ENCODE assay signal across 11 cellular contexts in the genomic region with DNA sequence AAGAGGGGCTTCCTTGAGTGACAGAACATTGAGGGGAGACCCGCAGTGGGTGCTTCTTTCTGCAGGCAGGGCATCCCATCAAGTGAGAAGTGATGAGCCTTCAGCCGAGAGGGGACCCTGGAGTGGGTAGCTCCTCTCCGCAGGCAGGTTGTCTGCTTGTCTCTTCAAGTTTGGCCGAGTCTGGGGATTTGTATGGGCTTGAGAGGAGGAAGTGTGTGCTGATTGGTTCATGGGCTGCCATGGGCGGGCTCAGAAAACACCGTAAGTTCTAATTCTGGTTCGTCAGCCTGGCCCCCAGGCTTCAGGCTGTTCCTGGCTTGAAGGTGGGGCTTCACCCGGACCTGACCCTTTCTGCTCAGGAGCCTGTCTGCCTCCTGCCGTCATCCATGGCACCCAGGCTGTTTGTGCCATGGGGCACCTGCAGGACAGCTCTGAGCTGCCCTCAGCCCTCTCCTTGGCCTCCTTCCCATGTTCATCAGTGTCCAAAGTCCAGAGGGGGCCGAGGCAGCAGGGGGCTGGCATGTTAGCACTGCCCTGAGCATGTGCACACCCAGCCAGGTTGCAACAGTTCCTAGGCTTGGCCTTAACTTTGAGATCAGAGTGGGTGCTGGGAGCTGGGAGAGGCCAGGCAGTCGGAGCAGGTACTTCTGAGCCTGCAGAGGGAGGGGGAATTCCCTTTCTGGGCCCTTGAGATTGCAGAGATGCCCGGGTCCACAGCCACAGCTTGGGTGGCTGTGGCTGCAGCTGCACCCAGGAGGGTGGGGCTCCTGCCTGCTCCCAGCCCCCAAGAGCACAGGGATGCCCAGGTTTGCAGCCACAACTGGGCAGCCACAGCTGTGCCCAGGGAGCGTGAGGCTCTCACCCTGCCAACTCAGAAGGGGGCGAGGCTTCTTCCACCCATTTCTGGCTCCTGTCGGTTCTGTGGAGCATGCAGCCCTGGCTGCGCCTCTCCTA. TPM values are rescaled to one million over a fixed set of nuclear protein-coding genes. Genes with fewer than 3 reads are reported as not detected.
DNase-seq lines count a peak whose midpoint lies in the region; ATAC-seq lines count a peak whose summit lies in the region.
"Had no signal": no experiment of that assay in that cellular context is flagged by ENCODE, and none has a peak within 500 bp of the region (broad histone marks: within the 10 kb centered on the region; RNA-seq: fewer than 3 reads in every experiment).

No MANE protein-coding gene starts in this region.

- in situ Hi-C loops in G401 (cut with HindIII; ENCODE audit: low sequenced_read_pairs), result no loop called here
- in situ Hi-C loops in KBM-7 (cut with MboI; ENCODE audit: low pct_unique_long_range_greater_than_20kb, low sequenced_read_pairs), result no loop called here

- H3K27ac Mint-ChIP-seq in activated T-helper 17 cell treated with anti-CD3 and anti-CD28 coated beads, Interleukin-2, amount 50 U/mL, for 72 hours, result no peak overlapping the region

- H3K4me1 Mint-ChIP-seq in activated T-helper 17 cell treated with anti-CD3 and anti-CD28 coated beads, Interleukin-2, amount 50 U/mL, for 72 hours, result peaks cover 17% of the 10 kb centered on the region

- H3K36me3 Mint-ChIP-seq in activated T-helper 17 cell treated with anti-CD3 and anti-CD28 coated beads, Interleukin-2, amount 50 U/mL, for 72 hours (ENCODE audit: low read depth), result peaks cover 79% of the 10 kb centered on the region

- H3K9me3 Mint-ChIP-seq in activated T-helper 17 cell treated with anti-CD3 and anti-CD28 coated beads, Interleukin-2, amount 50 U/mL, for 72 hours, result no peaks in the 10 kb centered on the region

- DNase-seq in G401 (ENCODE audit: low spot score) (peak; percentile 12), kidney tubule cell (ENCODE audit: low spot score) (peak; percentile 43), EL (no peak), GM19240 (ENCODE audit: insufficient read length, low spot score) (no peak), KBM-7 (no peak)
- DNase-seq: COR-L47; NCI-H1092; stimulated activated CD4-positive, alpha-beta T cell treated with anti-CD3 and anti-CD28 coated beads, Interleukin-15, amount 100 ng/mL, for 24 hours had no signal

- ATAC-seq in GM19455 (IDR thresholded peaks at IDR 0.05; ENCODE audit: unreplicated experiment), result peak; percentile 92
- ATAC-seq in HG03354 (IDR thresholded peaks at IDR 0.05; ENCODE audit: poor library complexity, severe bottlenecking, unreplicated experiment), result peak; percentile 87
- no peak for ATAC-seq in activated T-helper 17 cell treated with anti-CD3 and anti-CD28 coated beads, Interleukin-2, amount 50 U/mL, for 72 hours (replicated peaks)

- H3K27me3 Mint-ChIP-seq in activated T-helper 17 cell treated with anti-CD3 and anti-CD28 coated beads, Interleukin-2, amount 50 U/mL, for 72 hours, result no peaks in the 10 kb centered on the region

- no peak overlapping the region for H3K4me3 Mint-ChIP-seq in activated T-helper 17 cell treated with anti-CD3 and anti-CD28 coated beads, Interleukin-2, amount 50 U/mL, for 72 hours

RNA-seq across cellular contexts. Expression of a gene that starts 13.5 kb away (rescaled TPM):
- 108 and 124 TPM in 2 replicates for total RNA-seq in G401 (2014; rRNA removed; shearing (Covaris generic))
- 10 to 100 TPM; 71.9 to 80.2 TPM for total RNA-seq in activated T-helper 17 cell treated with anti-CD3 and anti-CD28 coated beads, Interleukin-2, amount 50 U/mL, for 72 hours

RNA-seq across cellular contexts. Expression of a gene that starts 13.8 kb away (rescaled TPM):
- total RNA-seq in G401 (2014; rRNA removed; shearing (Covaris generic)), result 16.2 and 16.8 TPM in 2 replicates
- 10 to 100 TPM; 23.6 to 24.9 TPM for total RNA-seq in activated T-helper 17 cell treated with anti-CD3 and anti-CD28 coated beads, Interleukin-2, amount 50 U/mL, for 72 hours

Comparison
In these comparisons a context has a peak if more than half of its experiments do, and no peak if none do; other contexts are left out.
1. DNase-seq: peak in G401 (single experiment) and kidney tubule cell (single experiment); none in EL (single experiment), GM19240 (single experiment) and KBM-7 (single experiment).